In the genomic region with DNA sequence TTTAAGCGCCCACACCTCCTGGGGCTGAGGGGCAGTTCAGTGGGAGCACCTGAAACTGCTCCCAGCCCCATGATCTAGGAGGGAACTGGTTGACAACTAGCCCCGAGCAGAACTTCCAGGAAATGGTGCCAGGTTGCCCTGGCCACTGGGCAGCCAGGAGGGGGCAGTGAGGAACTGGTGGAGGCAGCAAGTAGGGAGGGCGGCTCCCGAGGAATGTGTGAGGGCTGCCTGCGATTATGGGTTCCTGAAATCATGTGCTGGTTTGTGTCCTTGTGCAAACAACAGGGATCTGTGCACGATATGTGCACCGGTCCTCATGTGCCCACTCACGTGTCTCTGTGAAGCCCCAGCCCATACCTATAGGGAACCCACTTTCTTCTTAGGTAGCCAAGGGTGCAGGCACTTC, we compare ENCODE assay signal across 8 cellular contexts. TPM values are rescaled to one million over a fixed set of nuclear protein-coding genes. Genes with fewer than 3 reads are reported as not detected.
DNase-seq lines count a peak whose midpoint lies in the region; ATAC-seq and TF ChIP-seq lines count a peak whose summit lies in the region.

No MANE protein-coding gene starts in this region.

- H3K36me3 ChIP-seq in NT2/D1 (ENCODE audit: insufficient read depth, insufficient read length, low read length) (peaks cover 12% of the 10 kb centered on the region), mesodermal cell (ENCODE audit: control insufficient read depth, insufficient read depth, low read length) (peaks cover 28% of the 10 kb centered on the region)

- no peak for TF ChIP-seq CTCF in endothelial cell (IDR thresholded peaks at IDR 0.05; ENCODE audit: unreplicated experiment)
- TF ChIP-seq CTCF in type B pancreatic cell (conservative IDR thresholded peaks at IDR 0.05) = peak; percentile 37

- ATAC-seq in HG02678 (IDR thresholded peaks at IDR 0.05; ENCODE audit: unreplicated experiment) (no peak), GM19324 (IDR thresholded peaks at IDR 0.05; ENCODE audit: low FRiP score, unreplicated experiment) (no peak)

- WGBS in mesodermal cell (ENCODE audit: insufficient coverage in 2 of 2), 2 experiments = 77 to 86% methylated on average over 8 of the region's 8 CpGs

- H3K27me3 Mint-ChIP-seq in endothelial cell (ENCODE audit: unreplicated experiment) (peaks cover 37% of the 10 kb centered on the region), type B pancreatic cell (no peaks in the 10 kb centered on the region)

- H3K4me1 ChIP-seq in NT2/D1 (ENCODE audit: insufficient read depth, insufficient read length) (peaks cover 58% of the 10 kb centered on the region), mesodermal cell (ENCODE audit: control insufficient read depth, insufficient read depth, low read length, poor library complexity, severe bottlenecking) (peaks cover 45% of the 10 kb centered on the region)

- no peak overlapping the region for H3K27ac Mint-ChIP-seq in endothelial cell (ENCODE audit: unreplicated experiment)
- H3K27ac Mint-ChIP-seq in type B pancreatic cell = no peak overlapping the region

- H3K27ac ChIP-seq in mesodermal cell (ENCODE audit: low read depth, low read length, severe bottlenecking) = peak overlapping the region; percentile 73

- DNase-seq in NCI-H2196 (lab: John Stamatoyannopoulos, UW; ENCODE audit: unreplicated experiment) (peak; percentile 39), NCI-H2196 treated with DMSO at 0.1 percent for 48 hours (lab: John Stamatoyannopoulos, UW; ENCODE audit: unreplicated experiment) (no peak), NT2/D1 (ENCODE audit: low read depth, low spot score) (no peak), endothelial cell (ENCODE audit: low spot score) (peak; percentile 64), type B pancreatic cell (ENCODE audit: extremely low spot score, unreplicated experiment) (no peak)

- H3K4me3 Mint-ChIP-seq in endothelial cell (ENCODE audit: unreplicated experiment) (no peak overlapping the region), type B pancreatic cell (no peak overlapping the region)

- H3K9me3 Mint-ChIP-seq in endothelial cell (ENCODE audit: unreplicated experiment) (no peaks in the 10 kb centered on the region), type B pancreatic cell (no peaks in the 10 kb centered on the region)

- H3K4me1 Mint-ChIP-seq in endothelial cell (ENCODE audit: unreplicated experiment) (peaks cover 32% of the 10 kb centered on the region), type B pancreatic cell (ENCODE audit: unreplicated experiment) (peaks cover 57% of the 10 kb centered on the region)

- no peaks in the 10 kb centered on the region for H3K27me3 ChIP-seq in NT2/D1 (ENCODE audit: insufficient read depth, insufficient read length)

- peak overlapping the region; percentile 0 for H3K9ac ChIP-seq in NT2/D1 (ENCODE audit: insufficient read length, low read depth)

- peaks cover 15% of the 10 kb centered on the region for H3K36me3 Mint-ChIP-seq in endothelial cell (ENCODE audit: low read depth, unreplicated experiment)
- H3K36me3 Mint-ChIP-seq in type B pancreatic cell = peaks cover 3% of the 10 kb centered on the region

- H3K4me3 ChIP-seq in NT2/D1 (ENCODE audit: insufficient read length, low read depth) (no peak overlapping the region), mesodermal cell (ENCODE audit: extremely low read depth, insufficient read depth, low read length, poor library complexity, severe bottlenecking) (no peak overlapping the region)

- H3K9me3 ChIP-seq in NT2/D1 (ENCODE audit: insufficient read depth, low read length) (no peaks in the 10 kb centered on the region), mesodermal cell (ENCODE audit: control insufficient read depth, low read length) (no peaks in the 10 kb centered on the region)

RNA-seq across cellular contexts. Expression of gene GPR3, which starts 9.9 kb away (rescaled TPM):
- 2.4 TPM for total RNA-seq in endothelial cell (ENCODE audit: unreplicated experiment)
- polyA plus RNA-seq in mesodermal cell (2013, experiment 1 of 2) = 6.0 TPM
- 6.1 TPM for polyA plus RNA-seq in mesodermal cell (2013, experiment 2 of 2)
- total RNA-seq in type B pancreatic cell (ENCODE audit: low replicate concordance) = 1.3 and 1.9 TPM in 2 replicates

RNA-seq across cellular contexts. Expression of gene CD164L2, which starts 19.2 kb away (rescaled TPM):
- 0.72 TPM for total RNA-seq in endothelial cell (ENCODE audit: unreplicated experiment)
- 3.1 TPM for polyA plus RNA-seq in mesodermal cell (2013, experiment 1 of 2)
- polyA plus RNA-seq in mesodermal cell (2013, experiment 2 of 2) = 1.2 TPM
- 0.41 and 0.76 TPM in 2 replicates for total RNA-seq in type B pancreatic cell (ENCODE audit: low replicate concordance)

RNA-seq across cellular contexts. Expression of gene FCN3, which starts 27.7 kb away (rescaled TPM):
- total RNA-seq in endothelial cell (ENCODE audit: unreplicated experiment) (132 TPM), type B pancreatic cell (ENCODE audit: low replicate concordance) (not detected in 2 replicates)
- polyA plus RNA-seq in mesodermal cell (2013, experiment 1 of 2) = 131 TPM
- 74.3 TPM for polyA plus RNA-seq in mesodermal cell (2013, experiment 2 of 2)

RNA-seq across cellular contexts. Expression of gene MAP3K6, which starts 35.6 kb away (rescaled TPM):
- 35.7 TPM for total RNA-seq in endothelial cell (ENCODE audit: unreplicated experiment)
- 26.4 TPM for polyA plus RNA-seq in mesodermal cell (2013, experiment 1 of 2)
- 19.3 TPM for polyA plus RNA-seq in mesodermal cell (2013, experiment 2 of 2)
- 15.6 and 39.9 TPM in 2 replicates for total RNA-seq in type B pancreatic cell (ENCODE audit: low replicate concordance)

Comparison
In these comparisons a context has a peak if more than half of its experiments do, and no peak if none do; other contexts are left out.
1. DNase-seq: peak in NCI-H2196 (single experiment) and endothelial cell (single experiment); none in NCI-H2196 treated with DMSO at 0.1 percent for 48 hours (single experiment), NT2/D1 (single experiment) and type B pancreatic cell (single experiment).
2. RNA of gene FCN3, which starts 27.7 kb away (total RNA-seq): 132 TPM in endothelial cell (single experiment); not detected in type B pancreatic cell; every median in the first group is over 100 times any median in the second.